In genomic region chr5:115166744-115167393, GRCh38 we compare ENCODE assay signal across 1 cellular context.
TF ChIP-seq lines count a peak whose summit lies in the region.

No MANE protein-coding gene starts in this region.

TF ChIP-seq in HEK293, 187 proteins besides CTCF, POLR2A, EP300 and RAD21 (continued from another document):
- TF ChIP-seq KLF1 (tag by site-specific recombination; IDR thresholded peaks at IDR 0.05) (no peak), OVOL3 (tag by site-specific recombination; IDR thresholded peaks at IDR 0.05) (no peak), TRIM28 (IDR thresholded peaks at IDR 0.05; ENCODE audit: borderline replicate concordance, low read length) (peak; percentile 64; the same call in 1 of the 2 replicates), SETDB1 (IDR thresholded peaks at IDR 0.05; ENCODE audit: insufficient read length, low read length) (peak; percentile 62), PRDM6 (tag by site-specific recombination; IDR thresholded peaks at IDR 0.05) (no peak), ZNF747 (tag by site-specific recombination; IDR thresholded peaks at IDR 0.05) (no peak), ZNF585B (tag by site-specific recombination; IDR thresholded peaks at IDR 0.05) (peak; percentile 98), ZNF280D (tag by site-specific recombination; IDR thresholded peaks at IDR 0.05) (no peak), ZNF362 (tag by site-specific recombination; IDR thresholded peaks at IDR 0.05) (no peak), ZSCAN23 (tag by site-specific recombination; IDR thresholded peaks at IDR 0.05) (no peak), ZNF433 (tag by site-specific recombination; IDR thresholded peaks at IDR 0.05; ENCODE audit: low read depth) (no peak), ZNF214 (tag by site-specific recombination; IDR thresholded peaks at IDR 0.05; ENCODE audit: borderline replicate concordance) (no peak), ZNF843 (tag by site-specific recombination; IDR thresholded peaks at IDR 0.05) (no peak), ZNF398 (tag by site-specific recombination; IDR thresholded peaks at IDR 0.05) (no peak)
- TF ChIP-seq, protein P1, sequence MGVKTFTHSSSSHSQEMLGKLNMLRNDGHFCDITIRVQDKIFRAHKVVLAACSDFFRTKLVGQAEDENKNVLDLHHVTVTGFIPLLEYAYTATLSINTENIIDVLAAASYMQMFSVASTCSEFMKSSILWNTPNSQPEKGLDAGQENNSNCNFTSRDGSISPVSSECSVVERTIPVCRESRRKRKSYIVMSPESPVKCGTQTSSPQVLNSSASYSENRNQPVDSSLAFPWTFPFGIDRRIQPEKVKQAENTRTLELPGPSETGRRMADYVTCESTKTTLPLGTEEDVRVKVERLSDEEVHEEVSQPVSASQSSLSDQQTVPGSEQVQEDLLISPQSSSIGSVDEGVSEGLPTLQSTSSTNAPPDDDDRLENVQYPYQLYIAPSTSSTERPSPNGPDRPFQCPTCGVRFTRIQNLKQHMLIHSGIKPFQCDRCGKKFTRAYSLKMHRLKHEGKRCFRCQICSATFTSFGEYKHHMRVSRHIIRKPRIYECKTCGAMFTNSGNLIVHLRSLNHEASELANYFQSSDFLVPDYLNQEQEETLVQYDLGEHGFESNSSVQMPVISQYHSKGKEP (tag by site-specific recombination; IDR thresholded peaks at IDR 0.05) = no peak
- TF ChIP-seq, protein P2, sequence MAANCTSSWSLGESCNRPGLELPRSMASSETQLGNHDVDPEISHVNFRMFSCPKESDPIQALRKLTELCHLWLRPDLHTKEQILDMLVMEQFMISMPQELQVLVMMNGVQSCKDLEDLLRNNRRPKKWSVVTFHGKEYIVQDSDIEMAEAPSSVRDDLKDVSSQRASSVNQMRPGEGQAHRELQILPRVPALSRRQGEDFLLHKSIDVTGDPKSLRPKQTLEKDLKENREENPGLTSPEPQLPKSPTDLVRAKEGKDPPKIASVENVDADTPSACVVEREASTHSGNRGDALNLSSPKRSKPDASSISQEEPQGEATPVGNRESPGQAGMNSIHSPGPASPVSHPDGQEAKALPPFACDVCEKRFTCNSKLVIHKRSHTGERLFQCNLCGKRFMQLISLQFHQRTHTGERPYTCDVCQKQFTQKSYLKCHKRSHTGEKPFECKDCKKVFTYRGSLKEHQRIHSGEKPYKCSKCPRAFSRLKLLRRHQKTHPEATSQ (tag by site-specific recombination; IDR thresholded peaks at IDR 0.05) = no peak
